12 cellular contexts compared by ENCODE assay signal in genomic region chr9:133758228-133758627, GRCh38.
"Had no signal": no experiment of that assay in that cellular context is flagged by ENCODE, and none has a peak within 500 bp of the region (broad histone marks: within the 10 kb centered on the region; RNA-seq: fewer than 3 reads in every experiment).

No MANE protein-coding gene starts in this region.

- H3K36me3 Mint-ChIP-seq: activated naive CD4-positive, alpha-beta T cell treated with anti-CD3 and anti-CD28 coated beads, Interleukin-2, amount 10 ng/mL, durations not matched to agents 7 days and 5 days; natural killer cell treated with Interleukin-12 subunit alpha and Interleukin-12 subunit beta and Interleukin-15 and Interleukin-18, amount 100 ng/mL, for 72 hours had no signal

- H3K27ac Mint-ChIP-seq: activated naive CD4-positive, alpha-beta T cell treated with anti-CD3 and anti-CD28 coated beads, Interleukin-2, amount 10 ng/mL, durations not matched to agents 7 days and 5 days; activated T-helper 1 cell treated with anti-CD3 and anti-CD28 coated beads, Interleukin-12 subunit alpha, Interleukin-12 subunit beta, Interleukin-2, Interleukin-4 antibody, amounts not matched to agents 30 ng/mL and 10 ng/mL and 1 ng/mL, durations not matched to agents 14 hours and 24 hours and 36 hours; natural killer cell treated with Interleukin-12 subunit alpha and Interleukin-12 subunit beta and Interleukin-15 and Interleukin-18, amount 100 ng/mL, for 72 hours; stimulated activated naive CD8-positive, alpha-beta T cell treated with anti-CD3 and anti-CD28 coated beads, Interleukin-15, Interleukin-2, amounts not matched to agents 100 ng/mL and 50 ng/mL, for 24 hours; T-helper 2 cell treated with Interferon-gamma antibody and Interleukin-4, amounts not matched to agents 5 μg/mL and 100 μg/mL, for 36 hours had no signal

- ATAC-seq: body of pancreas; natural killer cell treated with Interleukin-12 subunit alpha and Interleukin-12 subunit beta and Interleukin-15 and Interleukin-18, amount 100 ng/mL, for 72 hours; pancreas had no signal

- H3K4me1 Mint-ChIP-seq: activated naive CD4-positive, alpha-beta T cell treated with anti-CD3 and anti-CD28 coated beads, Interleukin-2, amount 10 ng/mL, durations not matched to agents 7 days and 5 days had no signal

- H3K9me3 Mint-ChIP-seq: activated naive CD4-positive, alpha-beta T cell treated with anti-CD3 and anti-CD28 coated beads, Interleukin-2, amount 10 ng/mL, durations not matched to agents 7 days and 5 days; activated T-helper 1 cell treated with anti-CD3 and anti-CD28 coated beads, Interleukin-12 subunit alpha, Interleukin-12 subunit beta, Interleukin-2, Interleukin-4 antibody, amounts not matched to agents 30 ng/mL and 10 ng/mL and 1 ng/mL, durations not matched to agents 14 hours and 24 hours and 36 hours; natural killer cell treated with Interleukin-12 subunit alpha and Interleukin-12 subunit beta and Interleukin-15 and Interleukin-18, amount 100 ng/mL, for 72 hours; stimulated activated naive CD8-positive, alpha-beta T cell treated with anti-CD3 and anti-CD28 coated beads, Interleukin-15, Interleukin-2, amounts not matched to agents 100 ng/mL and 50 ng/mL, for 24 hours; T-helper 2 cell treated with Interferon-gamma antibody and Interleukin-4, amounts not matched to agents 5 μg/mL and 100 μg/mL, for 36 hours had no signal

- H3K4me3 Mint-ChIP-seq: activated naive CD4-positive, alpha-beta T cell treated with anti-CD3 and anti-CD28 coated beads, Interleukin-2, amount 10 ng/mL, durations not matched to agents 7 days and 5 days; activated T-helper 1 cell treated with anti-CD3 and anti-CD28 coated beads, Interleukin-12 subunit alpha, Interleukin-12 subunit beta, Interleukin-2, Interleukin-4 antibody, amounts not matched to agents 30 ng/mL and 10 ng/mL and 1 ng/mL, durations not matched to agents 14 hours and 24 hours and 36 hours; natural killer cell treated with Interleukin-12 subunit alpha and Interleukin-12 subunit beta and Interleukin-15 and Interleukin-18, amount 100 ng/mL, for 72 hours; stimulated activated naive CD8-positive, alpha-beta T cell treated with anti-CD3 and anti-CD28 coated beads, Interleukin-15, Interleukin-2, amounts not matched to agents 100 ng/mL and 50 ng/mL, for 24 hours; T-helper 2 cell treated with Interferon-gamma antibody and Interleukin-4, amounts not matched to agents 5 μg/mL and 100 μg/mL, for 36 hours had no signal

- DNase-seq: activated CD4-positive, alpha-beta T cell treated with anti-CD3 and anti-CD28 coated beads, Interleukin-2, amount 50 U/mL, for 4 hours; activated CD4-positive, CD25-positive, alpha-beta regulatory T cell treated with anti-CD3 and anti-CD28 coated beads, Interleukin-2, amount 50 U/mL, for 72 hours; activated naive CD4-positive, alpha-beta T cell treated with anti-CD3 and anti-CD28 coated beads, Interleukin-2, amount 10 ng/mL, durations not matched to agents 7 days and 5 days; glutamatergic neuron; stimulated activated CD4-positive, alpha-beta T cell treated with anti-CD3 and anti-CD28 coated beads, Interleukin-4, amount 100 ng/mL, for 1 hour; SW 1271 had no signal
